In the genomic region with DNA sequence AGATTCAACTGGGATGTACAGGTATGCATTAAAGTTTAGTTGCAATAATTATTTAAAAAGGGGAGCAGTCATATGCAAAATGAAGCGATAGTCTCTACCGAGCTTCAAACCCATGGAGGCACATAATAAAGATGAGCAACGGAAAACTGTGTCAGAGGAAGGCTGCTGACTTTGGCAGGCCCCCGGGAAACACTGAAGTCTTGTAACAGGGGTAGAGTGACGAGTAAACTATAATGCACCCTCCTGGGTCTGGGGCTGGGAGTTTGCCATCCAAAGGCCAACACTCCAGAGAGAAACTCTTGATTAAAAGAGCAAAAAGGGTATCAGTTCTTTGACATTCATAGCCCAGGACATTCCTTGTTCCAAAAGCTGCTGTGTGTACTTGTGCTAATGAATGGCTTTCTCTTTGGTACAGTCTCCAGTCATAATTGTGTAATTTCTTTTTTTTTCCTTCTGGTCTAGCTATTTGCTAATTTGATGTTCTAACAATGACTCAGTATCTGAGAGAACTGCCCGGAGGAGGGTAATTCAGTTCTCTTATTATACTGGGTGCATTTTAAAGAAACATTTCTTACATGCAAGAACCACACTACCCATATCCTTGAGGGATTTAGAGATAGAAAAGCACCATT, we compare ENCODE assay signal across 12 cellular contexts. TPM values are rescaled to one million over a fixed set of nuclear protein-coding genes. Genes with fewer than 3 reads are reported as not detected.
DNase-seq lines count a peak whose midpoint lies in the region; ATAC-seq and TF ChIP-seq lines count a peak whose summit lies in the region.
"Had no signal": no experiment of that assay in that cellular context is flagged by ENCODE, and none has a peak within 500 bp of the region (broad histone marks: within the 10 kb centered on the region; RNA-seq: fewer than 3 reads in every experiment).

No MANE protein-coding gene starts in this region.

- H3K4me3 ChIP-seq in osteoblast (ENCODE audit: insufficient read depth, low read length) (no peak overlapping the region), lower lobe of right lung (no peak overlapping the region)

- DNase-seq in CD1c-positive myeloid dendritic cell (ENCODE audit: extremely low spot score) (peak; percentile 68), RKO (ENCODE audit: low spot score) (peak; percentile 12), fibroblast of gingiva (ENCODE audit: low read depth) (peak; percentile 75), osteoblast (ENCODE audit: insufficient read length, low spot score, missing footprints) (peak; percentile 85), caudate nucleus (lab: John Stamatoyannopoulos, UW) (no peak), lower lobe of right lung (no peak)
- DNase-seq in activated CD4-positive, alpha-beta T cell treated with anti-CD3 and anti-CD28 coated beads for 4 hours, result no peak
- DNase-seq: Calu3; effector memory CD8-positive, alpha-beta T cell; NCI-H2227 treated with DMSO at 0.1 percent for 48 hours had no signal

- H4K20me1 ChIP-seq in osteoblast (ENCODE audit: insufficient read depth, low read length), result no peaks in the 10 kb centered on the region

- peak overlapping the region; percentile 61 for H2AFZ ChIP-seq in osteoblast (ENCODE audit: low read length)

- H3K4me1 ChIP-seq in osteoblast (ENCODE audit: insufficient read depth, low read length) (peaks cover 43% of the 10 kb centered on the region), lower lobe of right lung (no peaks in the 10 kb centered on the region)

- H3K36me3 ChIP-seq in osteoblast (ENCODE audit: insufficient read depth, low read length) (peaks cover 73% of the 10 kb centered on the region), lower lobe of right lung (no peaks in the 10 kb centered on the region)

- ATAC-seq in HG02610 (IDR thresholded peaks at IDR 0.05; ENCODE audit: unreplicated experiment) (no peak), lower lobe of right lung (no peak)
- ATAC-seq: effector memory CD8-positive, alpha-beta T cell; Panc1 had no signal

- no peaks in the 10 kb centered on the region for H3K79me2 ChIP-seq in osteoblast (ENCODE audit: insufficient read depth, low read length)

- H3K27ac ChIP-seq in osteoblast (ENCODE audit: low read depth, low read length) (peak overlapping the region; percentile 70), caudate nucleus (ENCODE audit: low read depth, low read length) (no peak overlapping the region), lower lobe of right lung (no peak overlapping the region)

- no peaks in the 10 kb centered on the region for H3K27me3 ChIP-seq in osteoblast (ENCODE audit: insufficient read depth, low read length)
- H3K27me3 ChIP-seq in lower lobe of right lung (ENCODE audit: low read depth), result no peaks in the 10 kb centered on the region

- peak overlapping the region; percentile 69 for H3K4me2 ChIP-seq in osteoblast (ENCODE audit: insufficient read depth, low read length)

- intact Hi-C loops in lower lobe of right lung (cut with DNase I), result no loop called here

- H3K9me3 ChIP-seq in osteoblast (ENCODE audit: low read depth, low read length) (no peaks in the 10 kb centered on the region), lower lobe of right lung (no peaks in the 10 kb centered on the region)

- TF ChIP-seq CTCF in osteoblast (IDR thresholded peaks at IDR 0.05; ENCODE audit: extremely low read depth, low read depth, low read length), result no peak
- TF ChIP-seq CTCF in lower lobe of right lung (IDR thresholded peaks at IDR 0.05), result no peak

RNA-seq across cellular contexts. Expression of a gene that starts 59.2 kb away (rescaled TPM):
- total RNA-seq in osteoblast (611 and 664 TPM in 2 replicates), lower lobe of right lung (18.5 TPM)

Comparison
In these comparisons a context has a peak if more than half of its experiments do, and no peak if none do; other contexts are left out.
1. DNase-seq: peak in CD1c-positive myeloid dendritic cell (single experiment), RKO (single experiment), fibroblast of gingiva (single experiment) and osteoblast (single experiment); none in caudate nucleus (0 of 61), activated CD4-positive, alpha-beta T cell treated with anti-CD3 and anti-CD28 coated beads for 4 hours (0 of 2) and lower lobe of right lung (single experiment).
2. RNA of a gene that starts 59.2 kb away (total RNA-seq): 611 to 664 TPM in osteoblast; 18.5 TPM in lower lobe of right lung (single experiment); every median in the first group is over 10 times any median in the second.